In the genomic region with DNA sequence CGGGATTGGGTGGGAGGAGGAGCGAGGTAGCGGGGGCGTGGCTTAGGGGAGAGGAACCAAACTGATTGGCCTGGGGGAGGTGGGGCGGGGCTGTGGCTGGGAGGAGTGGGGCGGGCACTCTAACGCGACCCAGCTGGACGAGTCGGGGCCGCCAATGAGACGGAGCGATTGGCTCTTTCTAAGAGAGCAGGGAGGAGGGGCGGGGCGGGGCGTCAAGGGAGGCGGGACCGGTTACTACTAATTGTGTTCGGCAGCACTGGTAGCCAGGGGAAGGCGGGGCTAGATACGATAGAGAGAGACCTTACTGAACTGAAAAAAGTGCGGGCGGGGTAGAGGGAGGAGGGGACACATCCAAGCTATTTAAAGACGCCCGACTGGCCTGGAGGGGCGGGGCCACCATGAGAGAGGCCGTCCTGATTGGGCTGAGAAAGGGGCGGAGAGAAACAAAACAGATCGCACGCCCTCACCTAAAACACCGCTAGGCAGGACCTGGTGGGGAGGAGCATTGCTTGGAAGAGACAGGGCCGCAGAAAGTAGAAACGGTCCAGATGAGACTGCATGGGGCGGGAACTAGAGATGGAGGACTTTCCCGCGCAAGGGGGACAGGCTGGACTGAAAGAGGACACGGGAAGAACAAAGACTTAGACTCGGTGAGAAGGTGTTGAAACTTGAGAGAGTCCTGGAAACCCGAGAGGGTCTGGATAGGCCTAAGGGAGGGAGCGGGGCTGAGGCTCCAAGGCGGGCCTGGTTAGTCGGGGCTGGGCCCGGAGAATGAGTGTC, we compare ENCODE assay signal across 1 cellular context.
TF ChIP-seq lines count a peak whose summit lies in the region.

KCNC3 (minus strand) TSS at position 232 of the 780 bp plus-strand sequence. CDS start 295 bp downstream, outside the sequence.

TF ChIP-seq in K562, 482 proteins besides CTCF, POLR2A, EP300 and RAD21 (continued from another document and continues in another):
- no peak for TF ChIP-seq ZFP36 (IDR thresholded peaks at IDR 0.05; ENCODE audit: low read depth, low read length, partially characterized antibody)
- 0 out of 2 replicates have a peak, but pooled peaks have one; percentile 48 for TF ChIP-seq ZNF212 (CRISPR knock-in tag; IDR thresholded peaks at IDR 0.05)
- TF ChIP-seq ZMIZ1 (IDR thresholded peaks at IDR 0.05; ENCODE audit: low read depth in 2 of 2, low read length in 2 of 2), result peak in 1 of 2 experiments; percentile 72; a peak in 1 of 4 replicates
- peak; percentile 81 for TF ChIP-seq SP1 (CRISPR knock-in tag; IDR thresholded peaks at IDR 0.05)
- TF ChIP-seq EHMT2 (IDR thresholded peaks at IDR 0.05), result 0 out of 2 replicates have a peak, but pooled peaks have one; percentile 29
- TF ChIP-seq, protein P1, sequence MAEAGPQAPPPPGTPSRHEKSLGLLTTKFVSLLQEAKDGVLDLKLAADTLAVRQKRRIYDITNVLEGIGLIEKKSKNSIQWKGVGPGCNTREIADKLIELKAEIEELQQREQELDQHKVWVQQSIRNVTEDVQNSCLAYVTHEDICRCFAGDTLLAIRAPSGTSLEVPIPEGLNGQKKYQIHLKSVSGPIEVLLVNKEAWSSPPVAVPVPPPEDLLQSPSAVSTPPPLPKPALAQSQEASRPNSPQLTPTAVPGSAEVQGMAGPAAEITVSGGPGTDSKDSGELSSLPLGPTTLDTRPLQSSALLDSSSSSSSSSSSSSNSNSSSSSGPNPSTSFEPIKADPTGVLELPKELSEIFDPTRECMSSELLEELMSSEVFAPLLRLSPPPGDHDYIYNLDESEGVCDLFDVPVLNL (CRISPR knock-in tag; IDR thresholded peaks at IDR 0.05; ENCODE audit: low read depth), result peak; percentile 61; the same call in 1 of the 2 replicates
- TF ChIP-seq ERF (CRISPR knock-in tag; IDR thresholded peaks at IDR 0.05), result peak; percentile 82; the same call in 1 of the 2 replicates
- peak; percentile 69 for TF ChIP-seq MAX (CRISPR knock-in tag; IDR thresholded peaks at IDR 0.05)
- peak; percentile 65; the same call in 1 of the 2 replicates for TF ChIP-seq ZNF695 (CRISPR knock-in tag; IDR thresholded peaks at IDR 0.05)
- TF ChIP-seq CHD4 (IDR thresholded peaks at IDR 0.05; ENCODE audit: insufficient read depth, insufficient replicate concordance, low read depth, low read length, poor library complexity, severe bottlenecking), result peak; percentile 29
- TF ChIP-seq, protein P2, sequence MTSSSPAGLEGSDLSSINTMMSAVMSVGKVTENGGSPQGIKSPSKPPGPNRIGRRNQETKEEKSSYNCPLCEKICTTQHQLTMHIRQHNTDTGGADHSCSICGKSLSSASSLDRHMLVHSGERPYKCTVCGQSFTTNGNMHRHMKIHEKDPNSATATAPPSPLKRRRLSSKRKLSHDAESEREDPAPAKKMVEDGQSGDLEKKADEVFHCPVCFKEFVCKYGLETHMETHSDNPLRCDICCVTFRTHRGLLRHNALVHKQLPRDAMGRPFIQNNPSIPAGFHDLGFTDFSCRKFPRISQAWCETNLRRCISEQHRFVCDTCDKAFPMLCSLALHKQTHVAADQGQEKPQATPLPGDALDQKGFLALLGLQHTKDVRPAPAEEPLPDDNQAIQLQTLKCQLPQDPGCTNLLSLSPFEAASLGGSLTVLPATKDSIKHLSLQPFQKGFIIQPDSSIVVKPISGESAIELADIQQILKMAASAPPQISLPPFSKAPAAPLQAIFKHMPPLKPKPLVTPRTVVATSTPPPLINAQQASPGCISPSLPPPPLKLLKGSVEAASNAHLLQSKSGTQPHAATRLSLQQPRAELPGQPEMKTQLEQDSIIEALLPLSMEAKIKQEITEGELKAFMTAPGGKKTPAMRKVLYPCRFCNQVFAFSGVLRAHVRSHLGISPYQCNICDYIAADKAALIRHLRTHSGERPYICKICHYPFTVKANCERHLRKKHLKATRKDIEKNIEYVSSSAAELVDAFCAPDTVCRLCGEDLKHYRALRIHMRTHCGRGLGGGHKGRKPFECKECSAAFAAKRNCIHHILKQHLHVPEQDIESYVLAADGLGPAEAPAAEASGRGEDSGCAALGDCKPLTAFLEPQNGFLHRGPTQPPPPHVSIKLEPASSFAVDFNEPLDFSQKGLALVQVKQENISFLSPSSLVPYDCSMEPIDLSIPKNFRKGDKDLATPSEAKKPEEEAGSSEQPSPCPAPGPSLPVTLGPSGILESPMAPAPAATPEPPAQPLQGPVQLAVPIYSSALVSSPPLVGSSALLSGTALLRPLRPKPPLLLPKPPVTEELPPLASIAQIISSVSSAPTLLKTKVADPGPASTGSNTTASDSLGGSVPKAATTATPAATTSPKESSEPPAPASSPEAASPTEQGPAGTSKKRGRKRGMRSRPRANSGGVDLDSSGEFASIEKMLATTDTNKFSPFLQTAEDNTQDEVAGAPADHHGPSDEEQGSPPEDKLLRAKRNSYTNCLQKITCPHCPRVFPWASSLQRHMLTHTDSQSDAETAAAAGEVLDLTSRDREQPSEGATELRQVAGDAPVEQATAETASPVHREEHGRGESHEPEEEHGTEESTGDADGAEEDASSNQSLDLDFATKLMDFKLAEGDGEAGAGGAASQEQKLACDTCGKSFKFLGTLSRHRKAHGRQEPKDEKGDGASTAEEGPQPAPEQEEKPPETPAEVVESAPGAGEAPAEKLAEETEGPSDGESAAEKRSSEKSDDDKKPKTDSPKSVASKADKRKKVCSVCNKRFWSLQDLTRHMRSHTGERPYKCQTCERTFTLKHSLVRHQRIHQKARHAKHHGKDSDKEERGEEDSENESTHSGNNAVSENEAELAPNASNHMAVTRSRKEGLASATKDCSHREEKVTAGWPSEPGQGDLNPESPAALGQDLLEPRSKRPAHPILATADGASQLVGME (CRISPR knock-in tag; IDR thresholded peaks at IDR 0.05), result peak; percentile 89
- TF ChIP-seq HOMEZ (CRISPR knock-in tag; IDR thresholded peaks at IDR 0.05), result no peak
- TF ChIP-seq DACH1 (IDR thresholded peaks at IDR 0.05; ENCODE audit: partially characterized antibody), result peak; percentile 58
- TF ChIP-seq, protein P3, sequence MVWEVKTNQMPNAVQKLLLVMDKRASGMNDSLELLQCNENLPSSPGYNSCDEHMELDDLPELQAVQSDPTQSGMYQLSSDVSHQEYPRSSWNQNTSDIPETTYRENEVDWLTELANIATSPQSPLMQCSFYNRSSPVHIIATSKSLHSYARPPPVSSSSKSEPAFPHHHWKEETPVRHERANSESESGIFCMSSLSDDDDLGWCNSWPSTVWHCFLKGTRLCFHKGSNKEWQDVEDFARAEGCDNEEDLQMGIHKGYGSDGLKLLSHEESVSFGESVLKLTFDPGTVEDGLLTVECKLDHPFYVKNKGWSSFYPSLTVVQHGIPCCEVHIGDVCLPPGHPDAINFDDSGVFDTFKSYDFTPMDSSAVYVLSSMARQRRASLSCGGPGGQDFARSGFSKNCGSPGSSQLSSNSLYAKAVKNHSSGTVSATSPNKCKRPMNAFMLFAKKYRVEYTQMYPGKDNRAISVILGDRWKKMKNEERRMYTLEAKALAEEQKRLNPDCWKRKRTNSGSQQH (CRISPR knock-in tag; IDR thresholded peaks at IDR 0.05), result peak; percentile 89; the same call in 1 of the 2 replicates
- TF ChIP-seq, protein P4, sequence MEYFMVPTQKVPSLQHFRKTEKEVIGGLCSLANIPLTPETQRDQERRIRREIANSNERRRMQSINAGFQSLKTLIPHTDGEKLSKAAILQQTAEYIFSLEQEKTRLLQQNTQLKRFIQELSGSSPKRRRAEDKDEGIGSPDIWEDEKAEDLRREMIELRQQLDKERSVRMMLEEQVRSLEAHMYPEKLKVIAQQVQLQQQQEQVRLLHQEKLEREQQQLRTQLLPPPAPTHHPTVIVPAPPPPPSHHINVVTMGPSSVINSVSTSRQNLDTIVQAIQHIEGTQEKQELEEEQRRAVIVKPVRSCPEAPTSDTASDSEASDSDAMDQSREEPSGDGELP (CRISPR knock-in tag; IDR thresholded peaks at IDR 0.05; ENCODE audit: borderline replicate concordance), result peak; percentile 94
- TF ChIP-seq NRF1 (conservative IDR thresholded peaks at IDR 0.05 in 1 of 2, IDR thresholded peaks at IDR 0.05 in 1 of 2), result peak; percentile 68 to 72
- no peak for TF ChIP-seq C11orf30 (IDR thresholded peaks at IDR 0.05; ENCODE audit: low read depth)
- TF ChIP-seq CHD2 (IDR thresholded peaks at IDR 0.05; ENCODE audit: low read depth, low read length), result no peak
- no peak for TF ChIP-seq MITF (IDR thresholded peaks at IDR 0.05)
- TF ChIP-seq RHOXF2B (CRISPR knock-in tag; conservative IDR thresholded peaks at IDR 0.05), result 0 out of 2 replicates have a peak, but pooled peaks have one; percentile 57
- TF ChIP-seq, protein P5, sequence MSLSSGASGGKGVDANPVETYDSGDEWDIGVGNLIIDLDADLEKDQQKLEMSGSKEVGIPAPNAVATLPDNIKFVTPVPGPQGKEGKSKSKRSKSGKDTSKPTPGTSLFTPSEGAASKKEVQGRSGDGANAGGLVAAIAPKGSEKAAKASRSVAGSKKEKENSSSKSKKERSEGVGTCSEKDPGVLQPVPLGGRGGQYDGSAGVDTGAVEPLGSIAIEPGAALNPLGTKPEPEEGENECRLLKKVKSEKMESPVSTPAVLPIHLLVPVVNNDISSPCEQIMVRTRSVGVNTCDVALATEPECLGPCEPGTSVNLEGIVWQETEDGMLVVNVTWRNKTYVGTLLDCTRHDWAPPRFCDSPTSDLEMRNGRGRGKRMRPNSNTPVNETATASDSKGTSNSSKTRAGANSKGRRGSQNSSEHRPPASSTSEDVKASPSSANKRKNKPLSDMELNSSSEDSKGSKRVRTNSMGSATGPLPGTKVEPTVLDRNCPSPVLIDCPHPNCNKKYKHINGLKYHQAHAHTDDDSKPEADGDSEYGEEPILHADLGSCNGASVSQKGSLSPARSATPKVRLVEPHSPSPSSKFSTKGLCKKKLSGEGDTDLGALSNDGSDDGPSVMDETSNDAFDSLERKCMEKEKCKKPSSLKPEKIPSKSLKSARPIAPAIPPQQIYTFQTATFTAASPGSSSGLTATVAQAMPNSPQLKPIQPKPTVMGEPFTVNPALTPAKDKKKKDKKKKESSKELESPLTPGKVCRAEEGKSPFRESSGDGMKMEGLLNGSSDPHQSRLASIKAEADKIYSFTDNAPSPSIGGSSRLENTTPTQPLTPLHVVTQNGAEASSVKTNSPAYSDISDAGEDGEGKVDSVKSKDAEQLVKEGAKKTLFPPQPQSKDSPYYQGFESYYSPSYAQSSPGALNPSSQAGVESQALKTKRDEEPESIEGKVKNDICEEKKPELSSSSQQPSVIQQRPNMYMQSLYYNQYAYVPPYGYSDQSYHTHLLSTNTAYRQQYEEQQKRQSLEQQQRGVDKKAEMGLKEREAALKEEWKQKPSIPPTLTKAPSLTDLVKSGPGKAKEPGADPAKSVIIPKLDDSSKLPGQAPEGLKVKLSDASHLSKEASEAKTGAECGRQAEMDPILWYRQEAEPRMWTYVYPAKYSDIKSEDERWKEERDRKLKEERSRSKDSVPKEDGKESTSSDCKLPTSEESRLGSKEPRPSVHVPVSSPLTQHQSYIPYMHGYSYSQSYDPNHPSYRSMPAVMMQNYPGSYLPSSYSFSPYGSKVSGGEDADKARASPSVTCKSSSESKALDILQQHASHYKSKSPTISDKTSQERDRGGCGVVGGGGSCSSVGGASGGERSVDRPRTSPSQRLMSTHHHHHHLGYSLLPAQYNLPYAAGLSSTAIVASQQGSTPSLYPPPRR (CRISPR knock-in tag; IDR thresholded peaks at IDR 0.05; ENCODE audit: borderline replicate concordance), result 0 out of 2 replicates have a peak, but pooled peaks have one; percentile 34
- TF ChIP-seq HNRNPL (IDR thresholded peaks at IDR 0.05; ENCODE audit: low read depth, low read length), result no peak
